ENCODE assay signal across 1 cellular context in genomic region chr6:157274471-157275226, GRCh38.
A peak's percentile ranks its signal among the peaks of the same experiment; 100 is the strongest.
TF ChIP-seq lines count a peak whose summit lies in the region.

No MANE protein-coding gene starts in this region.

TF ChIP-seq in HepG2, 621 proteins besides CTCF, POLR2A, EP300 and RAD21 (continued from another document):
- TF ChIP-seq FOXP1 (IDR thresholded peaks at IDR 0.05) (no peak), FOXP1 (CRISPR knock-in tag; IDR thresholded peaks at IDR 0.05) (no peak), ZNF205 (CRISPR knock-in tag; IDR thresholded peaks at IDR 0.05) (peak; percentile 37; the same call in 1 of the 2 replicates), GTF3A (CRISPR knock-in tag; conservative IDR thresholded peaks at IDR 0.05) (no peak), ZNF207 (IDR thresholded peaks at IDR 0.05; ENCODE audit: borderline replicate concordance) (no peak), CHD4 (IDR thresholded peaks at IDR 0.05; ENCODE audit: borderline replicate concordance, low read length) (no peak), ZNF614 (CRISPR knock-in tag; IDR thresholded peaks at IDR 0.05; ENCODE audit: borderline replicate concordance) (no peak), FOXC1 (CRISPR knock-in tag; IDR thresholded peaks at IDR 0.05; ENCODE audit: borderline replicate concordance) (peak; percentile 74; the same call in 1 of the 2 replicates), THYN1 (CRISPR knock-in tag; IDR thresholded peaks at IDR 0.05; ENCODE audit: borderline replicate concordance, low read depth) (no peak), PRDM10 (CRISPR knock-in tag; IDR thresholded peaks at IDR 0.05; ENCODE audit: low read depth) (0 out of 2 replicates have a peak, but pooled peaks have one; percentile 20), ZBTB46 (CRISPR knock-in tag; IDR thresholded peaks at IDR 0.05; ENCODE audit: borderline replicate concordance) (no peak), AKAP8 (CRISPR knock-in tag; IDR thresholded peaks at IDR 0.05) (peak; percentile 67; the same call in 1 of the 2 replicates), STAT5B (CRISPR knock-in tag; IDR thresholded peaks at IDR 0.05) (no peak), NFIB (CRISPR knock-in tag; IDR thresholded peaks at IDR 0.05; ENCODE audit: borderline replicate concordance) (no peak), ZNF20 (CRISPR knock-in tag; IDR thresholded peaks at IDR 0.05) (no peak), SRY (CRISPR knock-in tag; IDR thresholded peaks at IDR 0.05) (peak; percentile 44; the same call in 1 of the 2 replicates), ARNTL (CRISPR knock-in tag; IDR thresholded peaks at IDR 0.05) (0 out of 2 replicates have a peak, but pooled peaks have one; percentile 42), BCL3 (CRISPR knock-in tag; IDR thresholded peaks at IDR 0.05) (peak; percentile 86), MAX (IDR thresholded peaks at IDR 0.05) (peak; percentile 77; the same call in 1 of the 2 replicates), SP1 (IDR thresholded peaks at IDR 0.05) (no peak), SP1 (CRISPR knock-in tag; IDR thresholded peaks at IDR 0.05) (no peak; the same call in 1 of the 2 replicates)
TF ChIP-seq in HepG2: peak in this region for 166.
